ENCODE assay signal across 20 cellular contexts in the genomic region with DNA sequence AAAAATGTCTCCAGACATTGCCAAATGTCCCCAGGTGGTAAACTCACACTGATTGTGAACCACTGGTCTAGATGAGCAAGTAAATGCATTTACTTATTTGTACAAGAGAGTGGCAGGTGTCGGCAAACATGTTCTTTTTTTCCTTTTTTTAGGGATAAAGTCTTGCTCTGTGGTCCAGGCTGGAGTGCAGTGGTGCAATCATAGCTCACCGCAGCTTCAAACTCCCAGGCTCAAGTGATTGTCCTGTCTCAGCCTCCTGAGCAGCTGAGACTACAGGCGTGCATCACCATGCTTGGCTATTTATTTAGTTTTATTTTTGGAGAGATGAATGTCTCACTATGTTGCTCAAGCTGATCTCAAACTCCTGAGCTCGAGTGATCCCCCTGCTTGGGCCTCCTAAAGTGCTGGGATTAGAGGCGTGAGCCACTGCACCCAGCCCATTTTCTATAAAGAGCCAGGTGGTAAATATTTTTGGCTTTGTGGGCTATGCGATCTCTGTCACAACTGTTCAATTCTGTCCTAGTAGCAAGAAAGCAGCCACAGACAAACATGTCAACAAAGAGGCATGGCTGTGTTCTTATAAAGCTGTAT. TPM values are rescaled to one million over a fixed set of nuclear protein-coding genes. Genes with fewer than 3 reads are reported as not detected.
"Had no signal": no experiment of that assay in that cellular context is flagged by ENCODE, and none has a peak within 500 bp of the region (broad histone marks: within the 10 kb centered on the region; RNA-seq: fewer than 3 reads in every experiment).

No MANE protein-coding gene starts in this region.

- H3K4me3 ChIP-seq: ascending aorta, breast epithelium, coronary artery, gastrocnemius medialis, lower lobe of right lung, upper lobe of right lung had no signal

- ATAC-seq: activated CD4-positive, CD25-positive, alpha-beta regulatory T cell treated with anti-CD3 and anti-CD28 coated beads, Interleukin-2, amount 50 U/mL, for 24 hours; activated T-cell treated with anti-CD3 and anti-CD28 coated beads, Interleukin-2, amount 50 U/mL, for 72 hours; gastrocnemius medialis; upper lobe of right lung had no signal

- H3K27me3 Mint-ChIP-seq: stimulated activated naive B cell treated with anti-CD40 and anti-IgM and Interleukin-4, amounts not matched to agents 10 μg/mL and 1 μg/mL and 100 μg/mL, for 72 hours had no signal

- H3K4me1 Mint-ChIP-seq: nephron progenitor cell had no signal

- H3K9me3 Mint-ChIP-seq: activated naive CD4-positive, alpha-beta T cell treated with anti-CD3 and anti-CD28 coated beads, Interleukin-2, amount 50 U/mL, for 24 hours; activated T-cell treated with anti-CD3 and anti-CD28 coated beads, Interleukin-2, amount 50 U/mL, for 72 hours; nephron progenitor cell; stimulated activated naive B cell treated with anti-CD40 and anti-IgM and Interleukin-4, amounts not matched to agents 10 μg/mL and 1 μg/mL and 100 μg/mL, for 72 hours had no signal

- H3K4me3 Mint-ChIP-seq: activated naive CD4-positive, alpha-beta T cell treated with anti-CD3 and anti-CD28 coated beads, Interleukin-2, amount 50 U/mL, for 24 hours; activated T-cell treated with anti-CD3 and anti-CD28 coated beads, Interleukin-2, amount 50 U/mL, for 72 hours; nephron progenitor cell; stimulated activated naive B cell treated with anti-CD40 and anti-IgM and Interleukin-4, amounts not matched to agents 10 μg/mL and 1 μg/mL and 100 μg/mL, for 72 hours had no signal

- FAIRE-seq: keratinocyte had no signal

- H3K4me1 ChIP-seq: ascending aorta, breast epithelium, gastrocnemius medialis, lower lobe of right lung, upper lobe of right lung had no signal

- H3K9me3 ChIP-seq: ascending aorta, breast epithelium, gastrocnemius medialis, lower lobe of right lung, upper lobe of right lung had no signal

- H3K36me3 ChIP-seq: ascending aorta, breast epithelium, gastrocnemius medialis, lower lobe of right lung, upper lobe of right lung had no signal

- H3K27ac Mint-ChIP-seq: activated naive CD4-positive, alpha-beta T cell treated with anti-CD3 and anti-CD28 coated beads, Interleukin-2, amount 50 U/mL, for 24 hours; activated T-cell treated with anti-CD3 and anti-CD28 coated beads, Interleukin-2, amount 50 U/mL, for 72 hours; nephron progenitor cell; stimulated activated naive B cell treated with anti-CD40 and anti-IgM and Interleukin-4, amounts not matched to agents 10 μg/mL and 1 μg/mL and 100 μg/mL, for 72 hours had no signal

- DNase-seq: activated CD4-positive, alpha-beta T cell treated with anti-CD3 and anti-CD28 coated beads, Interleukin-2, amount 50 U/mL, for 1 hour; activated gamma-delta T cell; activated T-cell treated with anti-CD3 and anti-CD28 coated beads, Interleukin-2, amount 50 U/mL, for 72 hours; gastrocnemius medialis; lower lobe of right lung; nephron progenitor cell; nucleus accumbens; posterior cingulate gyrus; stimulated activated naive B cell treated with anti-CD40 and anti-IgM and Interleukin-4, amounts not matched to agents 10 μg/mL and 1 μg/mL and 100 μg/mL, for 72 hours; T1000; upper lobe of right lung had no signal

- H3K27ac ChIP-seq: ascending aorta, breast epithelium, coronary artery, gastrocnemius medialis, lower lobe of right lung, upper lobe of right lung had no signal

- H3K27me3 ChIP-seq: ascending aorta had no signal

RNA-seq across cellular contexts. Expression of gene VPREB1, which starts 1.4 kb away (rescaled TPM):
- total RNA-seq: activated T-cell treated with anti-CD3 and anti-CD28 coated beads, Interleukin-2, amount 50 U/mL, for 72 hours; ascending aorta; breast epithelium; gastrocnemius medialis; lower lobe of right lung; mesenteric fat pad; renal cortical epithelial cell; upper lobe of right lung had no signal
- polyA plus RNA-seq: esophagus, keratinocyte had no signal
